ENCODE assay signal across 8 cellular contexts in the genomic region with DNA sequence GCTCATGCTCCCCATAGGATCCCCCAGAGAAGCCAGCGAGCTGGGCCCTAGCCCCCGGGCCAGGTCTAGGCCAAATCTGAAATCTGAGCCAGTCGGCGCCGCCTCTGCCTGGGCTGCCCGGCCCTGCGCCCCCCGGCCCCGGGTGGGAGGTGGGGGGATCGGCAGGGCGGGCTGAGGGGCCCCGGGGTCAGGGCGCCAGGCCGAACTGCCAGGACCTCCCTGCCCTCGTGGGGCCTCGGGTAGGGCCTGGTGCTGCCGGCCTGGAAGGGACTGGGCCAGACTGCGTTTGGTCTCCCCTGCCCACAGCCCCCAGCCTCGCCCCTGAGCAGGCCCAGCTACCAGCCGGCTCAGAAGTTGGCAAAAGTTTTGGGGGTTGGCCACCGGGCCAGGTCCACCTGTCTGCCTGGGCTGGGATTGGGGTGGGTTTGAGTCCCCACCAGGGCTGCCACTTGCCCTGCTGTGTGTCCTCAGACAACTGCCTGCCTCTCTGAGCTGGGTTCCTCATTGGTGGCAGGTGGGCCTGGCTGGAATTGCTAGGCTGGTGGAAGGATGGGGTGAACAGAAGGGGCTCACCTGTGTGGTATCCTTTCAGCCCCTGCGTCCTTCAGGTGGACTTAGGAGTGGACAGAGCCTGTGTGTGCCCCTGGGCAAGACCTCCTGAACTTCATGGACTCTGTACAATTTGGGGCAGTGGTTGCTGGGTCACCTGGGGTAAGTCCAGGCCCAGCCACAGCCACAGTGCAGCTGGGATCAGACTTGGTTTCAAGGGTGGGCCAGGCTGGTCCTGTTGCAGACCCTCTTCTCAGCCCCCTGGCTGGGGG. TPM values are rescaled to one million over a fixed set of nuclear protein-coding genes. Genes with fewer than 3 reads are reported as not detected.
A peak's percentile ranks its signal among the peaks of the same experiment; 100 is the strongest.
DNase-seq lines count a peak whose midpoint lies in the region; ATAC-seq and TF ChIP-seq lines count a peak whose summit lies in the region.

No MANE protein-coding gene starts in this region.

- 5 to 10% methylated on average over 2 to 22 of the region's 22 CpGs for WGBS in testis, 2 donors

- POLR2A ChIA-PET in activated CD4-positive, alpha-beta T cell treated with anti-CD3 and anti-CD28 coated beads for 36 hours (lab: Charles Lee) = no interaction called here

- no peaks in the 10 kb centered on the region for H3K9me3 Mint-ChIP-seq in activated CD4-positive, alpha-beta T cell treated with anti-CD3 and anti-CD28 coated beads for 36 hours (ENCODE audit: low read depth)

- intact Hi-C loops in activated CD4-positive, alpha-beta T cell treated with anti-CD3 and anti-CD28 coated beads for 36 hours (cut with DNase I, micrococcal nuclease) = loop anchor here (2.0 to 5.0 kb wide), 2 partner anchors 54 to 58 kb away; a partner anchor contains a TSS
- intact Hi-C loops in testis (cut with DNase I; ENCODE audit: low total_unique reads) = no loop called here

- peaks cover 11% of the 10 kb centered on the region for H3K4me1 Mint-ChIP-seq in activated CD4-positive, alpha-beta T cell treated with anti-CD3 and anti-CD28 coated beads for 36 hours

- no peaks in the 10 kb centered on the region for H3K36me3 Mint-ChIP-seq in activated CD4-positive, alpha-beta T cell treated with anti-CD3 and anti-CD28 coated beads for 36 hours (ENCODE audit: low read depth)

- ATAC-seq in activated CD4-positive, alpha-beta T cell treated with anti-CD3 and anti-CD28 coated beads for 36 hours = no peak

- TF ChIP-seq POLR2A in testis (IDR thresholded peaks at IDR 0.05) = no peak

- CTCF ChIA-PET in activated CD4-positive, alpha-beta T cell treated with anti-CD3 and anti-CD28 coated beads for 36 hours (lab: Charles Lee) = no interaction called here

- in situ Hi-C loops in astrocyte of the cerebellum (cut with HindIII; ENCODE audit: low sequenced_read_pairs) = no loop called here

- H3K36me3 ChIP-seq in kidney epithelial cell (ENCODE audit: control insufficient read depth, insufficient read depth, low read length) (peaks cover 2% of the 10 kb centered on the region), testis (ENCODE audit: low read depth, missing control alignments) (no peaks in the 10 kb centered on the region)
- H3K36me3 ChIP-seq in effector memory CD4-positive, alpha-beta T cell (ENCODE audit: control insufficient read depth, insufficient read depth, low read length) = no peaks in the 10 kb centered on the region

- peaks cover 39% of the 10 kb centered on the region for H3K4me1 ChIP-seq in testis
- peaks cover 3% of the 10 kb centered on the region for H3K4me1 ChIP-seq in effector memory CD4-positive, alpha-beta T cell (ENCODE audit: control insufficient read depth, insufficient read depth, low read length, poor library complexity, severe bottlenecking)

- TF ChIP-seq CTCF in astrocyte of the cerebellum (IDR thresholded peaks at IDR 0.05; ENCODE audit: low read depth, low read length, missing control alignments) (no peak), kidney epithelial cell (IDR thresholded peaks at IDR 0.05; ENCODE audit: insufficient read depth, low read length, poor library complexity, severe bottlenecking) (no peak), testis (IDR thresholded peaks at IDR 0.05) (no peak)

- no peaks in the 10 kb centered on the region for H3K9me3 ChIP-seq in testis
- no peaks in the 10 kb centered on the region for H3K9me3 ChIP-seq in effector memory CD4-positive, alpha-beta T cell (ENCODE audit: control insufficient read depth, low read length)

- DNase-seq in activated CD4-positive, alpha-beta T cell treated with anti-CD3 and anti-CD28 coated beads for 36 hours = no peak
- no peak for DNase-seq in activated CD4-positive, alpha-beta T cell treated with anti-CD3 and anti-CD28 coated beads, Interleukin-2, amount 50 U/mL, for 4 hours
- DNase-seq in astrocyte of the cerebellum (ENCODE audit: low read depth) (no peak), kidney epithelial cell (ENCODE audit: low read depth) (no peak), testis (no peak), T1000 (lab: John Stamatoyannopoulos, UW) (no peak), NCI-H2171 (lab: John Stamatoyannopoulos, UW) (no peak)
- DNase-seq in effector memory CD4-positive, alpha-beta T cell = no peak

- H3K4me3 Mint-ChIP-seq in activated CD4-positive, alpha-beta T cell treated with anti-CD3 and anti-CD28 coated beads for 36 hours = peak overlapping the region; percentile 40

- H3K4me3 ChIP-seq in astrocyte of the cerebellum (ENCODE audit: low read depth, low read length) = peak overlapping the region; percentile 52
- H3K4me3 ChIP-seq in kidney epithelial cell (ENCODE audit: low read depth, low read length) = peak overlapping the region; percentile 57
- peak overlapping the region; percentile 73 to 89 for H3K4me3 ChIP-seq in testis
- H3K4me3 ChIP-seq in effector memory CD4-positive, alpha-beta T cell (ENCODE audit: insufficient read depth, low read depth, low read length, poor library complexity, severe bottlenecking) = no peak overlapping the region

- peak overlapping the region; percentile 90 to 91 for H3K27ac ChIP-seq in testis
- H3K27ac ChIP-seq in effector memory CD4-positive, alpha-beta T cell (ENCODE audit: insufficient read depth, low read length, poor library complexity, severe bottlenecking) = no peak overlapping the region

- no peaks in the 10 kb centered on the region for H3K27me3 ChIP-seq in kidney epithelial cell (ENCODE audit: control insufficient read depth, insufficient read depth, low read length)
- no peaks in the 10 kb centered on the region for H3K27me3 ChIP-seq in testis
- no peaks in the 10 kb centered on the region for H3K27me3 ChIP-seq in effector memory CD4-positive, alpha-beta T cell (replicated peaks; ENCODE audit: control insufficient read depth, insufficient read depth, low read length, poor library complexity, severe bottlenecking)

- H3K27ac Mint-ChIP-seq in activated CD4-positive, alpha-beta T cell treated with anti-CD3 and anti-CD28 coated beads for 36 hours = no peak overlapping the region

- no peaks in the 10 kb centered on the region for H3K27me3 Mint-ChIP-seq in activated CD4-positive, alpha-beta T cell treated with anti-CD3 and anti-CD28 coated beads for 36 hours

RNA-seq across cellular contexts. Expression of a gene that starts 0.8 kb away (rescaled TPM):
- 1 to 10 TPM; 4.2 to 5.7 TPM for total RNA-seq in activated CD4-positive, alpha-beta T cell treated with anti-CD3 and anti-CD28 coated beads for 36 hours
- total RNA-seq in kidney epithelial cell (49.7 and 60.5 TPM in 2 replicates), testis (100 to 1,000 TPM; 143 to 179 TPM)
- polyA plus RNA-seq in testis (ENCODE audit: insufficient read depth, low read depth, low replicate concordance) = 90.3 TPM

RNA-seq across cellular contexts. Expression of a gene that starts 57.3 kb away (rescaled TPM):
- 10 to 100 TPM; 11.9 to 13.5 TPM for total RNA-seq in activated CD4-positive, alpha-beta T cell treated with anti-CD3 and anti-CD28 coated beads for 36 hours
- total RNA-seq in kidney epithelial cell (39.2 and 56.8 TPM in 2 replicates), testis (10 to 100 TPM; 42.4 to 68.4 TPM)
- 92.4 TPM for polyA plus RNA-seq in testis (ENCODE audit: insufficient read depth, low read depth, low replicate concordance)
